ENCODE assay signal across 1 cellular context in the genomic region with DNA sequence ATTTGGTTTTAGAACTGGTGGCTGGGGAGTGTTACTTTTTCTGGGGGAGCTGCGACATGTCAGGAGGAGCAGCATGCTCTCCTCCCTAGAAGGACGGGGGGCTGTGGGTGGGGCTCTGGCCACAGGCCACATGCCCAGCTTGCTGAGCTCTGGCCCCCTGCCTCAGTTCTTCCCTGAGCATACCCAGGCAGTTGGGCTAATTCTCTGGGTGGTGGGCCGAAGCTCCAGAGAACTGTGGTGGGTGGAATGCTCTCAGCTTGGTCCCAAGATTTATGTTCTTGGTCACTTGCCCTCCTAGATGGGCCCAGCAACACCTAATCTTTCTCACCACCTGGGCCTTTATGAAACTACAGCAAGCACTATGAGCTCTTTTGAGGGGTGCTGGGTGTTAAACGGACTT.
A peak's percentile ranks its signal among the peaks of the same experiment; 100 is the strongest.
TF ChIP-seq lines count a peak whose summit lies in the region.

No MANE protein-coding gene starts in this region.

TF ChIP-seq in K562, 482 proteins besides CTCF, POLR2A, EP300 and RAD21:
- no peak for TF ChIP-seq HSF4 (CRISPR knock-in tag; IDR thresholded peaks at IDR 0.05; ENCODE audit: borderline replicate concordance)
- TF ChIP-seq, protein P1, sequence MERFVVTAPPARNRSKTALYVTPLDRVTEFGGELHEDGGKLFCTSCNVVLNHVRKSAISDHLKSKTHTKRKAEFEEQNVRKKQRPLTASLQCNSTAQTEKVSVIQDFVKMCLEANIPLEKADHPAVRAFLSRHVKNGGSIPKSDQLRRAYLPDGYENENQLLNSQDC (CRISPR knock-in tag; IDR thresholded peaks at IDR 0.05): no peak
- no peak for TF ChIP-seq NR2C1 (IDR thresholded peaks at IDR 0.05)
- no peak for TF ChIP-seq NR2C1 (tag; IDR thresholded peaks at IDR 0.05)
- TF ChIP-seq POLR2AphosphoS5 (IDR thresholded peaks at IDR 0.05; ENCODE audit: control insufficient read depth, insufficient read depth, low read depth, low read length): 0 out of 2 replicates have a peak, but pooled peaks have one; percentile 48
- TF ChIP-seq RBFOX2 (IDR thresholded peaks at IDR 0.05; ENCODE audit: low read depth, low read length): peak; percentile 50; the same call in 1 of the 2 replicates
- peak; percentile 25 for TF ChIP-seq ARID1B (IDR thresholded peaks at IDR 0.05)
- 0 out of 2 replicates have a peak, but pooled peaks have one; percentile 9 for TF ChIP-seq CBFA2T2 (conservative IDR thresholded peaks at IDR 0.05)
- TF ChIP-seq, protein P2, sequence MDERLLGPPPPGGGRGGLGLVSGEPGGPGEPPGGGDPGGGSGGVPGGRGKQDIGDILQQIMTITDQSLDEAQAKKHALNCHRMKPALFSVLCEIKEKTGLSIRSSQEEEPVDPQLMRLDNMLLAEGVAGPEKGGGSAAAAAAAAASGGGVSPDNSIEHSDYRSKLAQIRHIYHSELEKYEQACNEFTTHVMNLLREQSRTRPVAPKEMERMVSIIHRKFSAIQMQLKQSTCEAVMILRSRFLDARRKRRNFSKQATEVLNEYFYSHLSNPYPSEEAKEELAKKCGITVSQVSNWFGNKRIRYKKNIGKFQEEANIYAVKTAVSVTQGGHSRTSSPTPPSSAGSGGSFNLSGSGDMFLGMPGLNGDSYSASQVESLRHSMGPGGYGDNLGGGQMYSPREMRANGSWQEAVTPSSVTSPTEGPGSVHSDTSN (CRISPR knock-in tag; IDR thresholded peaks at IDR 0.05; ENCODE audit: low read depth): no peak
- TF ChIP-seq, protein P2 (tag; conservative IDR thresholded peaks at IDR 0.05; ENCODE audit: low read depth): 0 out of 2 replicates have a peak, but pooled peaks have one; percentile 5
- TF ChIP-seq HEY1 (CRISPR knock-in tag; IDR thresholded peaks at IDR 0.05; ENCODE audit: borderline replicate concordance): no peak
- no peak for TF ChIP-seq GABPB2 (CRISPR knock-in tag; conservative IDR thresholded peaks at IDR 0.05)
- no peak for TF ChIP-seq TOE1 (IDR thresholded peaks at IDR 0.05; ENCODE audit: borderline replicate concordance)
- no peak for TF ChIP-seq TOE1 (CRISPR knock-in tag; IDR thresholded peaks at IDR 0.05; ENCODE audit: borderline replicate concordance, low read depth)
- no peak for TF ChIP-seq ZBTB40 (IDR thresholded peaks at IDR 0.05)
- TF ChIP-seq ZBTB40 (CRISPR knock-in tag; IDR thresholded peaks at IDR 0.05): 0 out of 2 replicates have a peak, but pooled peaks have one; percentile 27
- TF ChIP-seq, protein P3, sequence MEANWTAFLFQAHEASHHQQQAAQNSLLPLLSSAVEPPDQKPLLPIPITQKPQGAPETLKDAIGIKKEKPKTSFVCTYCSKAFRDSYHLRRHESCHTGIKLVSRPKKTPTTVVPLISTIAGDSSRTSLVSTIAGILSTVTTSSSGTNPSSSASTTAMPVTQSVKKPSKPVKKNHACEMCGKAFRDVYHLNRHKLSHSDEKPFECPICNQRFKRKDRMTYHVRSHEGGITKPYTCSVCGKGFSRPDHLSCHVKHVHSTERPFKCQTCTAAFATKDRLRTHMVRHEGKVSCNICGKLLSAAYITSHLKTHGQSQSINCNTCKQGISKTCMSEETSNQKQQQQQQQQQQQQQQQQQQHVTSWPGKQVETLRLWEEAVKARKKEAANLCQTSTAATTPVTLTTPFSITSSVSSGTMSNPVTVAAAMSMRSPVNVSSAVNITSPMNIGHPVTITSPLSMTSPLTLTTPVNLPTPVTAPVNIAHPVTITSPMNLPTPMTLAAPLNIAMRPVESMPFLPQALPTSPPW (CRISPR knock-in tag; IDR thresholded peaks at IDR 0.05): 0 out of 2 replicates have a peak, but pooled peaks have one; percentile 18
- TF ChIP-seq ZNF282 (CRISPR knock-in tag; IDR thresholded peaks at IDR 0.05): no peak
- TF ChIP-seq HNRNPL (IDR thresholded peaks at IDR 0.05; ENCODE audit: low read depth, low read length): no peak
- TF ChIP-seq STAG1 (CRISPR knock-in tag; IDR thresholded peaks at IDR 0.05; ENCODE audit: borderline replicate concordance): 0 out of 2 replicates have a peak, but pooled peaks have one; percentile 10
- no peak for TF ChIP-seq TCF15 (CRISPR knock-in tag; IDR thresholded peaks at IDR 0.05)
- TF ChIP-seq XRCC5 (IDR thresholded peaks at IDR 0.05; ENCODE audit: low read depth, low read length): 0 out of 2 replicates have a peak, but pooled peaks have one; percentile 37
- no peak for TF ChIP-seq USF2 (CRISPR knock-in tag; IDR thresholded peaks at IDR 0.05)
- TF ChIP-seq GTF2B (IDR thresholded peaks at IDR 0.05; ENCODE audit: extremely low read depth, insufficient read length): no peak
- TF ChIP-seq CBFA2T3 (IDR thresholded peaks at IDR 0.05): peak; percentile 40
- no peak for TF ChIP-seq SMARCC2 (IDR thresholded peaks at IDR 0.05; ENCODE audit: low read depth)
- peak; percentile 46 for TF ChIP-seq MEIS2 (IDR thresholded peaks at IDR 0.05; ENCODE audit: partially characterized antibody)
